ENCODE assay signal across 15 cellular contexts in genomic region chr3:187077085-187077484, GRCh38.
"Had no signal": no experiment of that assay in that cellular context is flagged by ENCODE, and none has a peak within 500 bp of the region (broad histone marks: within the 10 kb centered on the region; RNA-seq: fewer than 3 reads in every experiment).

No MANE protein-coding gene starts in this region.

- H3K4me1 Mint-ChIP-seq: mesothelial cell of epicardium had no signal

- H3K9me3 ChIP-seq: suprapubic skin had no signal

- H3K27ac ChIP-seq: suprapubic skin had no signal

- H3K4me2 ChIP-seq: smooth muscle cell had no signal

- H3K27me3 Mint-ChIP-seq: dendritic cell treated with granulocyte-macrophage colony-stimulating factor and Interleukin-4, amounts not matched to agents 40 ng/mL and 50 ng/mL, for 4 days; type B pancreatic cell had no signal

- H3K9me3 Mint-ChIP-seq: activated T-cell treated with anti-CD3 and anti-CD28 coated beads, Interleukin-2, amount 50 U/mL, for 72 hours; dendritic cell treated with granulocyte-macrophage colony-stimulating factor and Interleukin-4, amounts not matched to agents 40 ng/mL and 50 ng/mL, for 4 days; mesothelial cell of epicardium; type B pancreatic cell had no signal

- ATAC-seq: right cardiac atrium had no signal

- H3K27ac Mint-ChIP-seq: activated T-cell treated with anti-CD3 and anti-CD28 coated beads, Interleukin-2, amount 50 U/mL, for 72 hours; dendritic cell treated with granulocyte-macrophage colony-stimulating factor and Interleukin-4, amounts not matched to agents 40 ng/mL and 50 ng/mL, for 4 days; mesothelial cell of epicardium; type B pancreatic cell had no signal

- H3K4me3 Mint-ChIP-seq: activated T-cell treated with anti-CD3 and anti-CD28 coated beads, Interleukin-2, amount 50 U/mL, for 72 hours; dendritic cell treated with granulocyte-macrophage colony-stimulating factor and Interleukin-4, amounts not matched to agents 40 ng/mL and 50 ng/mL, for 4 days; mesothelial cell of epicardium; type B pancreatic cell had no signal

- H3K4me3 ChIP-seq: smooth muscle cell, suprapubic skin had no signal

- DNase-seq: activated CD4-positive, alpha-beta T cell treated with anti-CD3 and anti-CD28 coated beads, Interleukin-2, amount 50 U/mL, for 4 hours; activated naive CD4-positive, alpha-beta T cell treated with anti-CD3 and anti-CD28 coated beads, Interleukin-2, amount 50 U/mL, for 16 hours; activated T-cell treated with anti-CD3 and anti-CD28 coated beads, Interleukin-2, amount 50 U/mL, for 72 hours; cerebellar nuclear complex; erythroblast; hippocampal formation; nucleus accumbens; stimulated activated naive CD4-positive, alpha-beta T cell; T-helper 2 cell had no signal

- H3K4me1 ChIP-seq: suprapubic skin had no signal

- H3K27me3 ChIP-seq: suprapubic skin had no signal
